23 cellular contexts compared by ENCODE assay signal in genomic region chr2:206665251-206665650, GRCh38. TPM values are rescaled to one million over a fixed set of nuclear protein-coding genes. Genes with fewer than 3 reads are reported as not detected.
"Had no signal": no experiment of that assay in that cellular context is flagged by ENCODE, and none has a peak within 500 bp of the region (broad histone marks: within the 10 kb centered on the region; RNA-seq: fewer than 3 reads in every experiment).

No MANE protein-coding gene starts in this region.

- H3K9me3 ChIP-seq: SK-N-SH had no signal

- FAIRE-seq: HepG2 had no signal

- DNase-seq: IMR-90, Karpas-422, KG1, MM.1S, NCI-H1092 treated with DMSO at 0.1 percent for 48 hours, NCI-H1436, NCI-H187, NCI-H2029, NCI-H2081 treated with DMSO at 0.1 percent for 48 hours, NCI-H2171, NCI-H226, NCI-H446, NCI-H510A, NCI-H524 treated with DMSO at 0.1 percent for 48 hours, NCI-H69, NCI-H774, SHP77, SK-N-SH had no signal

- ATAC-seq: HepG2 had no signal

- H3K9ac ChIP-seq: SK-N-SH had no signal

- H3K27ac ChIP-seq: RWPE1 had no signal

RNA-seq across cellular contexts. Expression of gene FAM237A, which starts 23.0 kb away (rescaled TPM):
- total RNA-seq: HepG2, HT1080, IMR-90, M059J, SK-MEL-5 had no signal
- polyA plus RNA-seq: HepG2, IMR-90, SK-N-SH had no signal

RNA-seq across cellular contexts. Expression of gene DYTN, which starts 52.9 kb away (rescaled TPM):
- total RNA-seq: HepG2, HT1080, IMR-90, M059J, SK-MEL-5 had no signal
- polyA plus RNA-seq: HepG2, IMR-90, SK-N-SH had no signal
